In the genomic region with DNA sequence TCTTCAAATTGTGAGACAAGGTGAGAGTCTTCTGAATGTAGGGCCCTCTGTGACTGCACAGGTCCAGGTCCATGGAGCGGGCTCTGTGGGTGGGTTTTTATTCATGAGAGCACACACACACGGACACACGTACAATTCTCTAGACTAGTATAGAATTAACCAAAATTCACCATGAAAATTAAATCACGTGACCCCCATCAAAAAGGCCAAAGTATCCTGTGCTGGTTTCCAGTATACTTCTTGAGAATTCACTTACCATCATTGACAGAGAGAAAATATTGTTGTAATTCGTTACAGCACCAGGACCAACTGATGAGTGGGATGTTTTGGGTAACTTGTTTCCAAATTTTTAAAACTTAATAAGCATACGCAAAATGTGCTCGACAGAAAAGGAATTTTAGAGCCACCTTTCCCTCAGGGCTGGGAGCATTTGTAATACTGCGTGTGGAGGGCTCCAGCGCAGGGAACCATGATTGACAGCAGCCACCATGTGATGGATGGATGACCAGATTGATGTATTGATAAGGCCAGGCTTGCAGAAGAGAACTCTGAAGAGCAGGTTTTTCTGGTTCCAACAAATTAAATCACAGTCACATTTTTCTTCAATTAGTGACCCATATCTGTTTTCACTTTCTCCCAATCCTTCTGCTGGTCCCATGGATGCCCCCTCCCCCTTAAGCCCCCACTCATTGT, we compare ENCODE assay signal across 19 cellular contexts. TPM values are rescaled to one million over a fixed set of nuclear protein-coding genes. Genes with fewer than 3 reads are reported as not detected.
"Had no signal": no experiment of that assay in that cellular context is flagged by ENCODE, and none has a peak within 500 bp of the region (broad histone marks: within the 10 kb centered on the region; RNA-seq: fewer than 3 reads in every experiment).

No MANE protein-coding gene starts in this region.

- H3K4me1 ChIP-seq: breast epithelium had no signal

- H3K4me3 Mint-ChIP-seq: activated CD4-positive, alpha-beta T cell treated with anti-CD3 and anti-CD28 coated beads for 36 hours; activated CD8-positive, alpha-beta T cell treated with anti-CD3 and anti-CD28 coated beads for 36 hours; endodermal cell; mesothelial cell of epicardium had no signal

- H3K27ac Mint-ChIP-seq: activated CD4-positive, alpha-beta T cell treated with anti-CD3 and anti-CD28 coated beads for 36 hours; activated CD8-positive, alpha-beta T cell treated with anti-CD3 and anti-CD28 coated beads for 36 hours; endodermal cell; mesothelial cell of epicardium had no signal

- ATAC-seq: activated CD4-positive, alpha-beta T cell treated with anti-CD3 and anti-CD28 coated beads for 36 hours; activated CD8-positive, alpha-beta T cell treated with anti-CD3 and anti-CD28 coated beads for 36 hours had no signal

- H3K27me3 ChIP-seq: breast epithelium, hepatocyte, right atrium auricular region, tibial nerve had no signal

- DNase-seq: activated CD4-positive, alpha-beta T cell treated with anti-CD3 and anti-CD28 coated beads for 36 hours; activated CD8-positive, alpha-beta memory T cell treated with anti-CD3 and anti-CD28 coated beads, Interleukin-2, amount 50 U/mL, for 4 hours; activated CD8-positive, alpha-beta T cell treated with anti-CD3 and anti-CD28 coated beads for 36 hours; aorta; endodermal cell; erythroblast; T1000 had no signal

- H3K9me3 Mint-ChIP-seq: activated CD8-positive, alpha-beta T cell treated with anti-CD3 and anti-CD28 coated beads for 36 hours; endodermal cell; mesothelial cell of epicardium had no signal

- H3K79me2 ChIP-seq: hepatocyte had no signal

- H3K27me3 Mint-ChIP-seq: activated CD4-positive, alpha-beta T cell treated with anti-CD3 and anti-CD28 coated beads for 36 hours had no signal

- H3K27ac ChIP-seq: breast epithelium, right atrium auricular region, tibial nerve had no signal

- H3K4me3 ChIP-seq: breast epithelium, hepatocyte, right atrium auricular region, skin epidermis, tibial nerve had no signal

- H3K36me3 ChIP-seq: breast epithelium, right atrium auricular region, tibial nerve had no signal

- H3K9me3 ChIP-seq: breast epithelium, right atrium auricular region, tibial nerve had no signal

RNA-seq across cellular contexts. Expression of gene DNTT, which starts 14.9 kb away (rescaled TPM):
- total RNA-seq: activated CD4-positive, alpha-beta T cell treated with anti-CD3 and anti-CD28 coated beads for 36 hours; activated CD8-positive, alpha-beta T cell treated with anti-CD3 and anti-CD28 coated beads for 36 hours; aorta; breast epithelium; cerebellum; dermis microvascular lymphatic vessel endothelial cell; endodermal cell; hepatocyte; kidney epithelial cell; mesothelial cell of epicardium; myocyte; right atrium auricular region; subcutaneous adipose tissue; tibial nerve had no signal
- polyA plus RNA-seq: aorta, liver had no signal

RNA-seq across cellular contexts. Expression of gene BLNK, which starts 18.0 kb away (rescaled TPM):
- total RNA-seq: activated CD4-positive, alpha-beta T cell treated with anti-CD3 and anti-CD28 coated beads for 36 hours; dermis microvascular lymphatic vessel endothelial cell; endodermal cell had no signal
